In the genomic region with DNA sequence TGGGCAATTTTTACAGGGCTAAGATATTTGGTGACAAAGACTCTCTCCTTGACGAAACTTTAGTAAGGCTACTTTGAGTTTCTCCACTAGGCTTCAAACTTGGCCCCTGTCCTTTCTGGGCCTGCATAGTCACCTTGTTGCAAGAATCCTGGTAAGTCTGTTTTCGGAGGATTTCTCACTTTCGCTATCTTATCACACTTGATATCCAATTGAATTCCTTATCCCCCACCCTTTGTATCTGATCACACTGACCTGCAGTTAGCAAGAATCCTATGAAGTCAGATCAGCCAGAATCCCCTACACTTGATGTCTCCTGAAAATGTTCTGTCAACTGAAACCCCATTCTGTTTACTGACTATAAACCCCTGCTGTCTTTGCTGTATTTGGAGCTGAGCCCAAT, we compare ENCODE assay signal across 9 cellular contexts.
"Had no signal": no experiment of that assay in that cellular context is flagged by ENCODE, and none has a peak within 500 bp of the region (broad histone marks: within the 10 kb centered on the region; RNA-seq: fewer than 3 reads in every experiment).

No MANE protein-coding gene starts in this region.

- H3K4me3 Mint-ChIP-seq: H9, IgD-negative memory B cell had no signal

- H3K4me1 Mint-ChIP-seq: IgD-negative memory B cell had no signal

- FAIRE-seq: H54, HepG2, HTR-8/SVneo had no signal

- H3K36me3 Mint-ChIP-seq: IgD-negative memory B cell had no signal

- H3K27ac ChIP-seq: KMS-11 had no signal

- H3K4me2 ChIP-seq: KMS-11 had no signal

- ATAC-seq: HepG2 had no signal

- DNase-seq: GOT3, H9, HCEC 1CT, KBM-7 had no signal

- H3K9ac ChIP-seq: KMS-11 had no signal

- H3K27ac Mint-ChIP-seq: H9, IgD-negative memory B cell had no signal

- H3K27me3 Mint-ChIP-seq: IgD-negative memory B cell had no signal

- H3K9me3 Mint-ChIP-seq: H9 had no signal
